8 cellular contexts compared by ENCODE assay signal in the genomic region with DNA sequence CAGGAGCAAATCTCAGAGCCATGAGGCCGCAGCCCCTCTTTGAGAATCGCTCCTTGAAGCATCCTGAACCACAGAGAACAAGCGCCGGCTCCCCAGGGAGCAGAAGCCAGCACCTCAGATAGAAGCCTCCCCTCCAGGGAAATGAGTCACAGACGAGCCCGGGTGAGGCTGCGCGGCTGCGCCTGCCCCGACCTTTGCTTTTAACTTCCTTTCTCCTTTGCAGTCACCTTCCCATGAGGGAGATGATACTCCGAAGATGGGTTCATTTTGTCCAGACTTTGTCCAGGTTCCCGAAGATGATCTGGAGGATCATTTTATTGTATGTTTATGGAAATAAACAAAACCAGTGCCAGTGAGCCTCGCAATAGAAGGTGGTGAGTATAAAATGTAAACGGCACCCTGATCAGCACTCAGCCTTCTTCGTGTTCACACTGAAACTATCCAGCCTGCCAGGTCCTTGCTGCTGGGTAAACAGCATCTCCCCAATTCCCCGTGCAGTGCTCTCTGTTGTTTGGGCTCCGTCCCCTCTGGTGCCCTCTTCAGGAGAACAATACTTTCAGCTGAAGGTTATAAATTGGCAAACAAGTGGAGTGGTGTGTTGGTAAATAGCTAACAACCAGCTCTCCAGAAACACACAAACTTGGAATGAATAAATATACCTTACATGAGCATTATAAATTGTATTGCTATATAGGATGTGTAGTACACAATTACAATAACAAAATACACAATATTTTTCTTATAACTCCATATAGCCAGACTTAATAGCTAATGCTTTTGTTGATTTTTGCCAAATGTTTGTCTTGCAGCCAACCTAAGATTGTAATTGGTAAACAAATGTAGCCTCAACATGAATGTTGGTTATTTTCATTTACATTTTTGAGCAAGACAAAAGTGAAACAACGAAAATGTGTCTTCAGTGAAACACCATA. TPM values are rescaled to one million over a fixed set of nuclear protein-coding genes. Genes with fewer than 3 reads are reported as not detected.
DNase-seq lines count a peak whose midpoint lies in the region; ATAC-seq and TF ChIP-seq lines count a peak whose summit lies in the region.

No MANE protein-coding gene starts in this region.

- peak; percentile 73 for ATAC-seq in left ventricle myocardium superior

- H3K4me1 ChIP-seq in adrenal gland (replicated peaks in 1 of 2), result peaks cover 0 to 8% of the 10 kb centered on the region in 2 donors

- no peaks in the 10 kb centered on the region for H3K9me3 ChIP-seq in adrenal gland (replicated peaks in 1 of 3)

- peak; percentile 62 for TF ChIP-seq CTCF in GM12864 (IDR thresholded peaks at IDR 0.05; ENCODE audit: low read depth, low read length, missing control alignments)
- peak; percentile 32 to 71 (median 60) for TF ChIP-seq CTCF in adrenal gland (IDR thresholded peaks at IDR 0.05)

- no peaks in the 10 kb centered on the region for H3K36me3 ChIP-seq in adrenal gland (replicated peaks in 1 of 2)

- H3K4me3 ChIP-seq in GM12864 (ENCODE audit: low read depth, low read length), result peak overlapping the region; percentile 22; the same call in 1 of the 2 replicates
- peak overlapping the region in 1 of 4 donors; percentile 47 for H3K4me3 ChIP-seq in adrenal gland

- no peak for TF ChIP-seq POLR2A in adrenal gland (IDR thresholded peaks at IDR 0.05)

- intact Hi-C loops in adrenal gland (cut with DNase I), result loop anchor here in 1 of 2 donors (5.0 kb wide), 1 partner anchor 296 kb away; no protein-coding TSS in a partner anchor
- intact Hi-C loops in left ventricle myocardium superior (cut with micrococcal nuclease), result no loop called here

- in situ Hi-C loops in SK-MEL-5 (cut with HindIII; ENCODE audit: low pct_unique_long_range_greater_than_20kb, low sequenced_read_pairs), result no loop called here

- peak; percentile 64 for DNase-seq in GM12864 (ENCODE audit: low read depth)
- peak; percentile 85 for DNase-seq in HCEC 1CT
- DNase-seq in LoVo (ENCODE audit: low spot score), result peak; percentile 81
- DNase-seq in SK-MEL-5 (ENCODE audit: low read depth, low spot score), result peak; percentile 66
- peak; percentile 48 to 79 (median 60) for DNase-seq in adrenal gland
- DNase-seq in left ventricle myocardium superior, result peak; percentile 57
- DNase-seq in pulmonary artery endothelial cell (ENCODE audit: low read depth, low spot score), result peak; percentile 26
- DNase-seq in foreskin melanocyte, result no peak

- H3K27ac ChIP-seq in adrenal gland, result peak overlapping the region in 1 of 5 donors; percentile 20

- 4 to 7% (median 6%) methylated on average over 18 of the region's 18 CpGs for WGBS in adrenal gland, 4 donors

- peaks cover 8% of the 10 kb centered on the region for H3K27me3 ChIP-seq in adrenal gland

RNA-seq across cellular contexts. Expression of gene TMEM181, which starts 41.4 kb away (rescaled TPM):
- total RNA-seq in SK-MEL-5 (2014; rRNA removed; shearing (Covaris generic)), result 69.2 and 72.9 TPM in 2 replicates
- polyA plus RNA-seq in SK-MEL-5 (2015; cell fraction: cytosol; rRNA removed), result 42.1 and 60.5 TPM in 2 replicates
- polyA plus RNA-seq in SK-MEL-5 (2015; cell fraction: nucleus; rRNA removed), result 38.3 and 43.3 TPM in 2 replicates
- total RNA-seq in adrenal gland, result 10 to 100 TPM; 12.9 to 24.0 (median 20.5) TPM
- polyA plus RNA-seq in adrenal gland, result 10 to 100 TPM in 2 of 3 donors, 1 to 10 TPM in 1; 8.8 to 23.3 (median 14.0) TPM
- 9.6 TPM for total RNA-seq in left ventricle myocardium superior
- 41.7 and 55.5 TPM in 2 replicates for total RNA-seq in pulmonary artery endothelial cell
